32 cellular contexts compared by ENCODE assay signal in the genomic region with DNA sequence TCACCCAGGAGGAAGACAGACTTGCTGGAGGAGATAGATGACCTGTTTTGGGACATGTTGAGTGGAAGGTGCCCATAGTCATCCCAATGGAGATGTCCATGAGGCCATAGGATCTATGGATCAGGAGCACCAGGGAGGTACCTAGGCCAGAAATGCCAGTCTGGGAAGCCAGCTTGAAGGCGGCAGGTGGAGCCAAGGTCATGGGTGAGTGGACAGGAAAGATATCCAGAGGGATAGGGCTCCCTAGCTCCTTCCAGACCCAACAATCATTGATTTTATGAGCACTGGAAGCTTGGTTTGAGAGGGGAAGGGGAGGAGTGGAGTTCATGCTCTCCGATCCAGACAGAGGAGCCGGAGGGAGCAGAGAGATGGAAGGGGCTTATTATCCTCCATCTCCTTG.
"Had no signal": no experiment of that assay in that cellular context is flagged by ENCODE, and none has a peak within 500 bp of the region (broad histone marks: within the 10 kb centered on the region; RNA-seq: fewer than 3 reads in every experiment).

No MANE protein-coding gene starts in this region.

- H3K9me3 ChIP-seq: ascending aorta had no signal

- H3K36me3 ChIP-seq: ascending aorta, brain microvascular endothelial cell, breast epithelium had no signal

- H3K4me3 Mint-ChIP-seq: activated B cell treated with CpG ODN at 0.5 μM for 24 hours; activated CD4-positive, alpha-beta memory T cell treated with anti-CD3 and anti-CD28 coated beads, Interleukin-2, amount 10 ng/mL, durations not matched to agents 7 days and 5 days; activated CD4-positive, alpha-beta T cell treated with anti-CD3 and anti-CD28 coated beads for 36 hours; activated CD4-positive, alpha-beta T cell treated with anti-CD3 and anti-CD28 coated beads, Interleukin-2, amount 10 ng/mL, durations not matched to agents 7 days and 5 days; activated naive CD4-positive, alpha-beta T cell treated with anti-CD3 and anti-CD28 coated beads, Interleukin-2, amount 10 ng/mL, durations not matched to agents 7 days and 5 days; activated naive CD4-positive, alpha-beta T cell treated with anti-CD3 and anti-CD28 coated beads, Interleukin-2, amount 50 U/mL, for 24 hours; activated naive CD8-positive, alpha-beta T cell; activated naive CD8-positive, alpha-beta T cell treated with anti-CD3 and anti-CD28 coated beads, Interleukin-2, amount 10 ng/mL, durations not matched to agents 7 days and 5 days; activated naive CD8-positive, alpha-beta T cell treated with anti-CD3 and anti-CD28 coated beads, Interleukin-2, amount 50 U/mL, for 24 hours; activated T-cell treated with anti-CD3 and anti-CD28 coated beads, Interleukin-2, amount 50 U/mL, for 24 hours; T-helper 1 cell treated with Interleukin-12 subunit alpha and Interleukin-12 subunit beta and Interleukin-4 antibody, amounts not matched to agents 30 μg/mL and 1 μg/mL, for 36 hours; T-helper 2 cell treated with Interferon-gamma antibody and Interleukin-4, amounts not matched to agents 5 μg/mL and 100 μg/mL, for 36 hours had no signal

- ATAC-seq: activated CD4-positive, alpha-beta T cell treated with anti-CD3 and anti-CD28 coated beads for 36 hours; activated naive CD8-positive, alpha-beta T cell treated with anti-CD3 and anti-CD28 coated beads, Interleukin-2, amount 50 U/mL, for 24 hours had no signal

- H3K4me1 ChIP-seq: ascending aorta, breast epithelium had no signal

- H3K27ac Mint-ChIP-seq: activated B cell treated with CpG ODN at 0.5 μM for 24 hours; activated CD4-positive, alpha-beta memory T cell treated with anti-CD3 and anti-CD28 coated beads, Interleukin-2, amount 10 ng/mL, durations not matched to agents 7 days and 5 days; activated CD4-positive, alpha-beta T cell treated with anti-CD3 and anti-CD28 coated beads for 36 hours; activated CD4-positive, alpha-beta T cell treated with anti-CD3 and anti-CD28 coated beads, Interleukin-2, amount 10 ng/mL, durations not matched to agents 7 days and 5 days; activated naive CD4-positive, alpha-beta T cell treated with anti-CD3 and anti-CD28 coated beads, Interleukin-2, amount 10 ng/mL, durations not matched to agents 7 days and 5 days; activated naive CD8-positive, alpha-beta T cell; activated naive CD8-positive, alpha-beta T cell treated with anti-CD3 and anti-CD28 coated beads, Interleukin-2, amount 10 ng/mL, durations not matched to agents 7 days and 5 days; activated naive CD8-positive, alpha-beta T cell treated with anti-CD3 and anti-CD28 coated beads, Interleukin-2, amount 50 U/mL, for 24 hours; activated T-cell treated with anti-CD3 and anti-CD28 coated beads, Interleukin-2, amount 50 U/mL, for 24 hours; activated T-helper 2 cell treated with anti-CD3 and anti-CD28 coated beads, Interferon-gamma antibody, Interleukin-2, Interleukin-4, amounts not matched to agents 10 μg/mL and 5 μg/mL and 100 μg/mL, durations not matched to agents 14 hours and 24 hours and 36 hours; T-helper 1 cell treated with Interleukin-12 subunit alpha and Interleukin-12 subunit beta and Interleukin-4 antibody, amounts not matched to agents 30 μg/mL and 1 μg/mL, for 36 hours; T-helper 2 cell treated with Interferon-gamma antibody and Interleukin-4, amounts not matched to agents 5 μg/mL and 100 μg/mL, for 36 hours had no signal

- DNase-seq: activated B cell treated with CpG ODN at 0.5 μM for 24 hours; activated CD4-positive, alpha-beta memory T cell treated with anti-CD3 and anti-CD28 coated beads, Interleukin-2, amount 10 ng/mL, durations not matched to agents 7 days and 5 days; activated CD4-positive, alpha-beta T cell treated with anti-CD3 and anti-CD28 coated beads for 1 hour; activated CD4-positive, alpha-beta T cell treated with anti-CD3 and anti-CD28 coated beads for 36 hours; activated CD4-positive, alpha-beta T cell treated with anti-CD3 and anti-CD28 coated beads for 48 hours; activated CD4-positive, alpha-beta T cell treated with anti-CD3 and anti-CD28 coated beads, Interleukin-2, amount 50 U/mL, for 48 hours; activated CD8-positive, alpha-beta memory T cell treated with anti-CD3 and anti-CD28 coated beads for 24 hours; activated CD8-positive, alpha-beta memory T cell treated with anti-CD3 and anti-CD28 coated beads, Interleukin-2, amount 50 U/mL, for 4 hours; activated effector memory CD4-positive, alpha-beta T cell treated with Interleukin-2 at 50 U/mL for 16 hours; activated gamma-delta T cell; activated naive CD4-positive, alpha-beta T cell treated with anti-CD3 and anti-CD28 coated beads, Interleukin-2, amount 10 ng/mL, durations not matched to agents 7 days and 5 days; activated naive CD4-positive, alpha-beta T cell treated with Interleukin-2 at 50 U/mL for 16 hours; activated naive CD8-positive, alpha-beta T cell treated with anti-CD3 and anti-CD28 coated beads, Interleukin-2, amount 10 ng/mL, durations not matched to agents 7 days and 5 days; activated naive CD8-positive, alpha-beta T cell treated with anti-CD3 and anti-CD28 coated beads, Interleukin-2, amount 50 U/mL, for 24 hours; activated T-cell treated with anti-CD3 and anti-CD28 coated beads, Interleukin-2, amount 50 U/mL, for 24 hours; activated T-cell treated with anti-CD3 and anti-CD28 coated beads, Interleukin-2, amount 50 U/mL, for 48 hours; amygdala; anterior cingulate cortex; brain microvascular endothelial cell; central memory CD4-positive, alpha-beta T cell; T-helper 1 cell; T-helper 2 cell; T-helper 9 cell had no signal

- H3K27me3 ChIP-seq: ascending aorta, brain microvascular endothelial cell, breast epithelium had no signal

- H3K36me3 Mint-ChIP-seq: activated naive CD4-positive, alpha-beta T cell treated with anti-CD3 and anti-CD28 coated beads, Interleukin-2, amount 10 ng/mL, durations not matched to agents 7 days and 5 days; activated naive CD4-positive, alpha-beta T cell treated with anti-CD3 and anti-CD28 coated beads, Interleukin-2, amount 50 U/mL, for 24 hours; activated naive CD8-positive, alpha-beta T cell; activated naive CD8-positive, alpha-beta T cell treated with anti-CD3 and anti-CD28 coated beads, Interleukin-2, amount 10 ng/mL, durations not matched to agents 7 days and 5 days had no signal

- H3K27ac ChIP-seq: ascending aorta, brain microvascular endothelial cell, breast epithelium, VCaP had no signal

- H3K4me1 Mint-ChIP-seq: activated CD4-positive, alpha-beta memory T cell treated with anti-CD3 and anti-CD28 coated beads, Interleukin-2, amount 10 ng/mL, durations not matched to agents 7 days and 5 days; activated CD4-positive, alpha-beta T cell treated with anti-CD3 and anti-CD28 coated beads for 36 hours; activated CD4-positive, alpha-beta T cell treated with anti-CD3 and anti-CD28 coated beads, Interleukin-2, amount 10 ng/mL, durations not matched to agents 7 days and 5 days; activated naive CD4-positive, alpha-beta T cell treated with anti-CD3 and anti-CD28 coated beads, Interleukin-2, amount 10 ng/mL, durations not matched to agents 7 days and 5 days; activated naive CD4-positive, alpha-beta T cell treated with anti-CD3 and anti-CD28 coated beads, Interleukin-2, amount 50 U/mL, for 24 hours; activated naive CD8-positive, alpha-beta T cell treated with anti-CD3 and anti-CD28 coated beads, Interleukin-2, amount 50 U/mL, for 24 hours had no signal

- H3K9me3 Mint-ChIP-seq: activated B cell treated with CpG ODN at 0.5 μM for 24 hours; activated CD4-positive, alpha-beta memory T cell treated with anti-CD3 and anti-CD28 coated beads, Interleukin-2, amount 10 ng/mL, durations not matched to agents 7 days and 5 days; activated CD4-positive, alpha-beta T cell treated with anti-CD3 and anti-CD28 coated beads, Interleukin-2, amount 10 ng/mL, durations not matched to agents 7 days and 5 days; activated naive CD4-positive, alpha-beta T cell treated with anti-CD3 and anti-CD28 coated beads, Interleukin-2, amount 10 ng/mL, durations not matched to agents 7 days and 5 days; activated naive CD4-positive, alpha-beta T cell treated with anti-CD3 and anti-CD28 coated beads, Interleukin-2, amount 50 U/mL, for 24 hours; activated naive CD8-positive, alpha-beta T cell treated with anti-CD3 and anti-CD28 coated beads, Interleukin-2, amount 50 U/mL, for 24 hours; activated T-cell treated with anti-CD3 and anti-CD28 coated beads, Interleukin-2, amount 50 U/mL, for 24 hours; activated T-helper 2 cell treated with anti-CD3 and anti-CD28 coated beads, Interferon-gamma antibody, Interleukin-2, Interleukin-4, amounts not matched to agents 10 μg/mL and 5 μg/mL and 100 μg/mL, durations not matched to agents 14 hours and 24 hours and 36 hours; T-helper 1 cell treated with Interleukin-12 subunit alpha and Interleukin-12 subunit beta and Interleukin-4 antibody, amounts not matched to agents 30 μg/mL and 1 μg/mL, for 36 hours; T-helper 2 cell treated with Interferon-gamma antibody and Interleukin-4, amounts not matched to agents 5 μg/mL and 100 μg/mL, for 36 hours had no signal

- H3K4me3 ChIP-seq: ascending aorta, breast epithelium had no signal
